Comparison of ENCODE assay signal across 1 cellular context in genomic region chr13:79966502-79966901, GRCh38.
A peak's percentile ranks its signal among the peaks of the same experiment; 100 is the strongest.
TF ChIP-seq lines count a peak whose summit lies in the region.

No MANE protein-coding gene starts in this region.

TF ChIP-seq in H1, 55 proteins besides CTCF, POLR2A, EP300 and RAD21:
- peak; percentile 77 for TF ChIP-seq SRF (IDR thresholded peaks at IDR 0.05; ENCODE audit: low read depth, low read length)
- TF ChIP-seq POU5F1 (IDR thresholded peaks at IDR 0.05; ENCODE audit: low read depth, low read length), result peak; percentile 65; the same call in 1 of the 2 replicates
- TF ChIP-seq BACH1 (IDR thresholded peaks at IDR 0.05; ENCODE audit: low read length), result peak; percentile 77
- peak; percentile 85 for TF ChIP-seq CHD7 (IDR thresholded peaks at IDR 0.05; ENCODE audit: insufficient replicate concordance, low read length)
- TF ChIP-seq MAFK (IDR thresholded peaks at IDR 0.05; ENCODE audit: low read depth, low read length), result peak; percentile 70
- TF ChIP-seq E2F6 (IDR thresholded peaks at IDR 0.05), result peak; percentile 72
- no peak for TF ChIP-seq RNF2 (IDR thresholded peaks at IDR 0.05; ENCODE audit: borderline replicate concordance, low read depth, low read length, missing control alignments, poor library complexity, severe bottlenecking)
- peak; percentile 51 for TF ChIP-seq MAX (IDR thresholded peaks at IDR 0.05)
- no peak for TF ChIP-seq USF2 (IDR thresholded peaks at IDR 0.05; ENCODE audit: low read length)
- peak; percentile 22 for TF ChIP-seq NANOG (IDR thresholded peaks at IDR 0.05; ENCODE audit: insufficient read depth, low read depth, low read length, poor library complexity, severe bottlenecking)
- no peak for TF ChIP-seq CHD2 (IDR thresholded peaks at IDR 0.05; ENCODE audit: low read length)
TF ChIP-seq in H1: peak in this region for 8.
